In the genomic region with DNA sequence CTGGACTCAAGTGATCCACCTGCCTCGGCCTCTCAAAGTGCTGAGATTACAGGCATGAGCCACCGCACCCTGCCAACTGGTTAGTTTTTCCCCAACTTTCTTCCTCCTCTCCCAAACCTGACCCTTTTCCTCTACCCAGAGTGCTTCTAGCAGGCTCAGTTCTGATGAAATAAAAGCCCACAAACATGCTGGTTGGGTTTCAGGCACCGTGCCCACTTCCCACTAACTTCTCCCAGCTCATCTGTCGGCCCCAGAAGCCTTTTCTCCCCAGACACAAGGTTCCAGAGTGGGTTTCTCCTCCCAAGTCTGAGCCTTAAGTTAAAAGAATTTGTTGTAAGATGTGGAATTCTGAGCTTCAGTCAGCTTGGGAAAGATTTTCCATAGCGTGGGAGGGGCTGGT, we compare ENCODE assay signal across 14 cellular contexts. TPM values are rescaled to one million over a fixed set of nuclear protein-coding genes. Genes with fewer than 3 reads are reported as not detected.
A peak's percentile ranks its signal among the peaks of the same experiment; 100 is the strongest.
DNase-seq lines count a peak whose midpoint lies in the region; ATAC-seq and TF ChIP-seq lines count a peak whose summit lies in the region.
"Had no signal": no experiment of that assay in that cellular context is flagged by ENCODE, and none has a peak within 500 bp of the region (broad histone marks: within the 10 kb centered on the region; RNA-seq: fewer than 3 reads in every experiment).

No MANE protein-coding gene starts in this region.

- CTCF ChIA-PET in HEK293T (lab: Yijun Ruan, JAX): interaction anchor here (0.6 to 1.6 kb wide), 5 partner anchors 34 to 208 kb away, joined by 3 to 5 read pairs (median 3); no protein-coding TSS in a partner anchor

- peaks cover 49% of the 10 kb centered on the region for H3K4me1 ChIP-seq in SJCRH30

- H3K9me3 ChIP-seq in SJCRH30 (replicated peaks): peaks cover 8% of the 10 kb centered on the region

- no peaks in the 10 kb centered on the region for H3K27me3 ChIP-seq in SJCRH30

- H3K36me3 ChIP-seq in SJCRH30: peaks cover 9% of the 10 kb centered on the region; the same call in 1 of the 2 replicates

- TF ChIP-seq CTCF in AG09319 (IDR thresholded peaks at IDR 0.05; ENCODE audit: low read depth, low read length): no peak
- no peak for TF ChIP-seq CTCF in fibroblast of mammary gland (conservative IDR thresholded peaks at IDR 0.05; ENCODE audit: control insufficient read depth, insufficient read depth, low read depth, low read length)

- H3K4me3 ChIP-seq in SJCRH30 (no peak overlapping the region), fibroblast of mammary gland (ENCODE audit: control insufficient read depth, low read depth, low read length) (no peak overlapping the region), skin epidermis (no peak overlapping the region)
- H3K4me3 ChIP-seq: GM23338 had no signal

- peak; percentile 41 for DNase-seq in AG09319 (ENCODE audit: extremely low read depth, low read depth)
- peak; percentile 49 to 70 for DNase-seq in SJCRH30
- DNase-seq in fibroblast of mammary gland (ENCODE audit: low read depth): peak; percentile 61
- no peak for DNase-seq in SW 1271 (lab: John Stamatoyannopoulos, UW)
- DNase-seq in HEK293T (ENCODE audit: extremely low spot score): no peak
- DNase-seq in activated naive CD4-positive, alpha-beta T cell treated with Interleukin-2 at 50 U/mL for 16 hours: no peak
- DNase-seq: activated B cell treated with CpG ODN at 0.5 μM for 24 hours; activated naive CD8-positive, alpha-beta T cell treated with anti-CD3 and anti-CD28 coated beads, Interleukin-2, amount 50 U/mL, for 24 hours; effector CD8-positive, alpha-beta T cell; NK-92 treated with Interleukin-12 subunit alpha and Interleukin-12 subunit beta, amount 100 ng/mL, for 24 hours; small intestine had no signal

- ATAC-seq in HG02973 (IDR thresholded peaks at IDR 0.05; ENCODE audit: unreplicated experiment): no peak
- ATAC-seq: GM23338 had no signal

- H3K27ac ChIP-seq in SJCRH30 (peak overlapping the region; percentile 100), skin epidermis (peak overlapping the region in 18 of 21 experiments; percentile 1 to 79 (median 34))

- POLR2A ChIA-PET in HEK293T (lab: Yijun Ruan, JAX): interaction anchor here (0.8 kb wide), 1 partner anchor 10 kb away, joined by 3 read pairs; no protein-coding TSS in a partner anchor

TF ChIP-seq in HEK293T, 16 proteins besides CTCF, POLR2A, EP300 and RAD21:
- no peak for TF ChIP-seq LEF1 (IDR thresholded peaks at IDR 0.05; ENCODE audit: borderline replicate concordance)

RNA-seq across cellular contexts. Expression of gene SCN4A, which starts 11.5 kb away (rescaled TPM):
- total RNA-seq in SJCRH30 (2014; rRNA removed; shearing (Covaris generic)): 12.4 and 14.3 TPM in 2 replicates

RNA-seq across cellular contexts. Expression of gene PRR29, which starts 13.9 kb away (rescaled TPM):
- 0.12 TPM in 1 of 2 replicates, not detected in the other for total RNA-seq in SJCRH30 (2014; rRNA removed; shearing (Covaris generic))
- total RNA-seq: activated B cell treated with CpG ODN at 0.5 μM for 24 hours had no signal

RNA-seq across cellular contexts. Expression of gene ICAM2, which starts 36.2 kb away (rescaled TPM):
- 0.33 and 0.43 TPM in 2 replicates for total RNA-seq in SJCRH30 (2014; rRNA removed; shearing (Covaris generic))

RNA-seq across cellular contexts. Expression of gene CD79B, which starts 52.1 kb away (rescaled TPM):
- total RNA-seq in SJCRH30 (2014; rRNA removed; shearing (Covaris generic)): 0.48 and 1.2 TPM in 2 replicates

Comparison
In these comparisons a context has a peak if more than half of its experiments do, and no peak if none do; other contexts are left out.
1. DNase-seq: peak in AG09319 (single experiment), SJCRH30 (2 of 2) and fibroblast of mammary gland (single experiment); none in SW 1271 (0 of 2), HEK293T (single experiment) and activated naive CD4-positive, alpha-beta T cell treated with Interleukin-2 at 50 U/mL for 16 hours (single experiment).